ENCODE assay signal across 1 cellular context in the genomic region with DNA sequence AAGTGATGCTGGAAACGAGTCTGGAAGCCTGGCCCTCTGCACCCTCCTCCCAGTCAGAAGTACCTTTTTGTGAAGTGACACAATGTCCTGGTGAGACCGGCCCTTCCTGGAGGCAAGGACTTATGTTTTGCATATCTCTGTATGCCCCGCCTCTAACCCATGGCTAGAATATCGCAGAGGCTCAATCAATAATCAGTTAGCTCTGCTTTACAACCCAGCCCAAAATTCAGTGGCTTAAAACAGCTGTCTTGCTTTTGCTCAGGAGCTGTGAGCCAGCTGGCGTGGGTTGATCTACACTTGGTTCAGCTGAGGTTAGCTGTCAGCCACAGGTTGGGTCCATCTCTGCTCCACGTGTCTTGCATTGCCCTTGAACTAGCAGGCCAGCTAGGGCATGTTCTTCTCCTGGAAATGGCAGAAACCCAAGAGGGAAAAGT.
TF ChIP-seq lines count a peak whose summit lies in the region.

No MANE protein-coding gene starts in this region.

TF ChIP-seq in GM23338, 12 proteins besides CTCF, POLR2A, EP300 and RAD21 (continued from another document):
- TF ChIP-seq STAT1 (IDR thresholded peaks at IDR 0.05; ENCODE audit: unreplicated experiment) (no peak), NANOG (IDR thresholded peaks at IDR 0.05; ENCODE audit: borderline replicate concordance) (no peak), POLR2AphosphoS5 (IDR thresholded peaks at IDR 0.05; ENCODE audit: low read depth) (no peak), ZNF331 (CRISPR knock-in tag; IDR thresholded peaks at IDR 0.05; ENCODE audit: low read depth) (no peak), EZH2 (IDR thresholded peaks at IDR 0.05; ENCODE audit: low read depth, unreplicated experiment) (no peak)
- TF ChIP-seq, protein P1, sequence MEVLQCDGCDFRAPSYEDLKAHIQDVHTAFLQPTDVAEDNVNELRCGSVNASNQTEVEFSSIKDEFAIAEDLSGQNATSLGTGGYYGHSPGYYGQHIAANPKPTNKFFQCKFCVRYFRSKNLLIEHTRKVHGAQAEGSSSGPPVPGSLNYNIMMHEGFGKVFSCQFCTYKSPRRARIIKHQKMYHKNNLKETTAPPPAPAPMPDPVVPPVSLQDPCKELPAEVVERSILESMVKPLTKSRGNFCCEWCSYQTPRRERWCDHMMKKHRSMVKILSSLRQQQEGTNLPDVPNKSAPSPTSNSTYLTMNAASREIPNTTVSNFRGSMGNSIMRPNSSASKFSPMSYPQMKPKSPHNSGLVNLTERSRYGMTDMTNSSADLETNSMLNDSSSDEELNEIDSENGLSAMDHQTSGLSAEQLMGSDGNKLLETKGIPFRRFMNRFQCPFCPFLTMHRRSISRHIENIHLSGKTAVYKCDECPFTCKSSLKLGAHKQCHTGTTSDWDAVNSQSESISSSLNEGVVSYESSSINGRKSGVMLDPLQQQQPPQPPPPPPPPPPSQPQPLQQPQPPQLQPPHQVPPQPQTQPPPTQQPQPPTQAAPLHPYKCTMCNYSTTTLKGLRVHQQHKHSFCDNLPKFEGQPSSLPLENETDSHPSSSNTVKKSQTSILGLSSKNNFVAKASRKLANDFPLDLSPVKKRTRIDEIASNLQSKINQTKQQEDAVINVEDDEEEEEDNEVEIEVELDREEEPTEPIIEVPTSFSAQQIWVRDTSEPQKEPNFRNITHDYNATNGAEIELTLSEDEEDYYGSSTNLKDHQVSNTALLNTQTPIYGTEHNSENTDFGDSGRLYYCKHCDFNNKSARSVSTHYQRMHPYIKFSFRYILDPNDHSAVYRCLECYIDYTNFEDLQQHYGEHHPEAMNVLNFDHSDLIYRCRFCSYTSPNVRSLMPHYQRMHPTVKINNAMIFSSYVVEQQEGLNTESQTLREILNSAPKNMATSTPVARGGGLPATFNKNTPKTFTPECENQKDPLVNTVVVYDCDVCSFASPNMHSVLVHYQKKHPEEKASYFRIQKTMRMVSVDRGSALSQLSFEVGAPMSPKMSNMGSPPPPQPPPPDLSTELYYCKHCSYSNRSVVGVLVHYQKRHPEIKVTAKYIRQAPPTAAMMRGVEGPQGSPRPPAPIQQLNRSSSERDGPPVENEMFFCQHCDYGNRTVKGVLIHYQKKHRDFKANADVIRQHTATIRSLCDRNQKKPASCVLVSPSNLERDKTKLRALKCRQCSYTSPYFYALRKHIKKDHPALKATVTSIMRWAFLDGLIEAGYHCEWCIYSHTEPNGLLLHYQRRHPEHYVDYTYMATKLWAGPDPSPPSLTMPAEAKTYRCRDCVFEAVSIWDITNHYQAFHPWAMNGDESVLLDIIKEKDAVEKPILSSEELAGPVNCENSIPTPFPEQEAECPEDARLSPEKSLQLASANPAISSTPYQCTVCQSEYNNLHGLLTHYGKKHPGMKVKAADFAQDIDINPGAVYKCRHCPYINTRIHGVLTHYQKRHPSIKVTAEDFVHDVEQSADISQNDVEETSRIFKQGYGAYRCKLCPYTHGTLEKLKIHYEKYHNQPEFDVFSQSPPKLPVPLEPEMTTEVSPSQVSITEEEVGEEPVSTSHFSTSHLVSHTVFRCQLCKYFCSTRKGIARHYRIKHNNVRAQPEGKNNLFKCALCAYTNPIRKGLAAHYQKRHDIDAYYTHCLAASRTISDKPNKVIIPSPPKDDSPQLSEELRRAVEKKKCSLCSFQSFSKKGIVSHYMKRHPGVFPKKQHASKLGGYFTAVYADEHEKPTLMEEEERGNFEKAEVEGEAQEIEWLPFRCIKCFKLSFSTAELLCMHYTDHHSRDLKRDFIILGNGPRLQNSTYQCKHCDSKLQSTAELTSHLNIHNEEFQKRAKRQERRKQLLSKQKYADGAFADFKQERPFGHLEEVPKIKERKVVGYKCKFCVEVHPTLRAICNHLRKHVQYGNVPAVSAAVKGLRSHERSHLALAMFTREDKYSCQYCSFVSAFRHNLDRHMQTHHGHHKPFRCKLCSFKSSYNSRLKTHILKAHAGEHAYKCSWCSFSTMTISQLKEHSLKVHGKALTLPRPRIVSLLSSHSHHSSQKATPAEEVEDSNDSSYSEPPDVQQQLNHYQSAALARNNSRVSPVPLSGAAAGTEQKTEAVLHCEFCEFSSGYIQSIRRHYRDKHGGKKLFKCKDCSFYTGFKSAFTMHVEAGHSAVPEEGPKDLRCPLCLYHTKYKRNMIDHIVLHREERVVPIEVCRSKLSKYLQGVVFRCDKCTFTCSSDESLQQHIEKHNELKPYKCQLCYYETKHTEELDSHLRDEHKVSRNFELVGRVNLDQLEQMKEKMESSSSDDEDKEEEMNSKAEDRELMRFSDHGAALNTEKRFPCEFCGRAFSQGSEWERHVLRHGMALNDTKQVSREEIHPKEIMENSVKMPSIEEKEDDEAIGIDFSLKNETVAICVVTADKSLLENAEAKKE (CRISPR knock-in tag; IDR thresholded peaks at IDR 0.05): no peak
